In the genomic region with DNA sequence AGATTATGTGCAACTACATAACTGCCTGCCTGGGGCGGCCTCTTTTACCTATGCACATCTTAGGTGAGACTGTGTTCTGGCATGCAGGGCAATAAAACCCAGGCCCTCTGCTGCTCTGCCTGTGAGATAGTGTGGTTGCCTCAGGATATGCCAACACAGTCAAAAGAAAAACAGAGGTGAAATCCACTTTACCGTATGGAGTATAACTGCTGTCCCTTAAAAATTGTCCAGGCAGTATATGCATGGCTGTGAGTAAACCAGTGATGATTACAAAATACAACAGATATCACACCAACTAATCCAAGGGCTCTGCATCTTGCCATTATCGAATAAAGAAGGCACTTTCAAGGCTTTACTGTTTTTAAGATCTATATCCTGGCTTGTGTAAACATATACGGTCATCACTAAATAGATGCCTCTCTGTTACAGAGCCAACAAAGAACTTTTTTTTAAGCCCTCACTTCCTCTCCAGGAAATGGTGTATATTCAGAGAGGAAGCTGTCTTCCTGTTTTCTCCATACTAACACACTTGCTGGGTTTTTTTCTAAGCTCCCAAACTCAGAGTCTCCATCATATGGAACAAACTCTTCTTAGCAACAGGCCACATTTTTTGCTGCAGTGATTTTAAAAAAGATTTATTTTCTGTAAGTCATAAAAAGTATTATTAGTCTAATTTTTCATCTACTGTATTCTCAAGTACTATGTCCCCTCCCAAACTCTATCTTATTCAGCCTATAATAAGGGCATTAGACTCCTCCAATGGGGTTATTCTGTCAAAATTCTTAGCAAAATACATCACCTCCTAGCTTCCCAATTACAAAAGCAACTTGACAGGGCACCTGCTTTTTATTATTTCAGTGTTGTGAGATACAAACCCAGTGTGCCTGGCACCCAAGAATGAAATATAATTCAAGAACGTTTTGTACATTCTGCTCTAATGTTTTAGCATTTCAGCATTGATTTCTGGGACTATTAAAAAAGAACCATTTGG, we compare ENCODE assay signal across 8 cellular contexts.
DNase-seq lines count a peak whose midpoint lies in the region; ATAC-seq and TF ChIP-seq lines count a peak whose summit lies in the region.

No MANE protein-coding gene starts in this region.

- POLR2A ChIA-PET in A673 (lab: Charles Lee; ENCODE audit: low non-redundant PET), result no interaction called here
- POLR2A ChIA-PET in activated CD4-positive, alpha-beta memory T cell treated with anti-CD3 and anti-CD28 coated beads, Interleukin-2, amount 10 ng/mL, durations not matched to agents 7 days and 5 days (lab: Charles Lee), result interaction anchor here (0.7 to 1.0 kb wide), 9 partner anchors 28 to 416 kb away, joined by 3 to 4 read pairs (median 3); partner anchors contain the start of gene MAML2

- H3K4me1 ChIP-seq in A673 (ENCODE audit: insufficient read depth, low read length, poor library complexity, severe bottlenecking) (peaks cover 91% of the 10 kb centered on the region), liver (ENCODE audit: control insufficient read depth in 4 of 4, insufficient read depth in 4 of 4, low read length in 3 of 4) (no peaks in the 10 kb centered on the region)

- H3K27ac ChIP-seq in A673 (ENCODE audit: low read depth, low read length, poor library complexity, severe bottlenecking) (peak overlapping the region; percentile 73), liver (ENCODE audit: low read depth in 1 of 2, low read length in 2 of 2) (peak overlapping the region in 1 of 2 donors; percentile 39)

- TF ChIP-seq CTCF in A673 (conservative IDR thresholded peaks at IDR 0.05; ENCODE audit: low read depth, low read length) (peak; percentile 22; the same call in 1 of the 2 replicates), liver (IDR thresholded peaks at IDR 0.05; ENCODE audit: low read depth, low read length, missing input control) (no peak)

- CTCF ChIA-PET in A673 (lab: Charles Lee), result interaction anchor here (0.6 kb wide), 1 partner anchor 152 kb away, joined by 4 read pairs; no protein-coding TSS in a partner anchor
- CTCF ChIA-PET in activated CD4-positive, alpha-beta memory T cell treated with anti-CD3 and anti-CD28 coated beads, Interleukin-2, amount 10 ng/mL, durations not matched to agents 7 days and 5 days (lab: Charles Lee), result interaction anchor here (0.6 to 1.3 kb wide), 2 partner anchors 135 to 152 kb away, joined by 3 to 6 read pairs; partner anchors contain the start of gene MAML2

- H3K27me3 ChIP-seq in A673 (replicated peaks; ENCODE audit: insufficient read depth, low read depth, low read length, poor library complexity) (no peaks in the 10 kb centered on the region), liver (ENCODE audit: control insufficient read depth in 4 of 4, insufficient read depth in 4 of 4, low read length in 3 of 4) (no peaks in the 10 kb centered on the region)

- intact Hi-C loops in A673 (cut with micrococcal nuclease; ENCODE audit: unreplicated experiment), result loop anchor here (5.0 kb wide), 1 partner anchor 40 kb away; no protein-coding TSS in a partner anchor

- DNase-seq in A673 (ENCODE audit: low spot score) (peak; percentile 96), NCI-H446 treated with DMSO at 0.1 percent for 48 hours (lab: John Stamatoyannopoulos, UW) (no peak), NCI-H510A (lab: John Stamatoyannopoulos, UW) (no peak)
- peak; percentile 33 for DNase-seq in activated CD4-positive, alpha-beta memory T cell treated with anti-CD3 and anti-CD28 coated beads, Interleukin-2, amount 10 ng/mL, durations not matched to agents 7 days and 5 days

- BruUV-seq in A673 (replicated peaks; lab: Mats Ljungman, UMichigan), result TSS peak; percentile 84

- peaks cover 78% of the 10 kb centered on the region for H3K4me1 Mint-ChIP-seq in activated CD4-positive, alpha-beta memory T cell treated with anti-CD3 and anti-CD28 coated beads, Interleukin-2, amount 10 ng/mL, durations not matched to agents 7 days and 5 days

- H3K27me3 Mint-ChIP-seq in activated CD4-positive, alpha-beta memory T cell treated with anti-CD3 and anti-CD28 coated beads, Interleukin-2, amount 10 ng/mL, durations not matched to agents 7 days and 5 days, result no peaks in the 10 kb centered on the region

- H3K9me3 Mint-ChIP-seq in activated CD4-positive, alpha-beta memory T cell treated with anti-CD3 and anti-CD28 coated beads, Interleukin-2, amount 10 ng/mL, durations not matched to agents 7 days and 5 days, result no peaks in the 10 kb centered on the region

- TF ChIP-seq RAD21 in liver (IDR thresholded peaks at IDR 0.05), result peak; percentile 29 to 39

- ATAC-seq in HG03097 (IDR thresholded peaks at IDR 0.05; ENCODE audit: low FRiP score, unreplicated experiment) (peak; percentile 46), HG03025 (IDR thresholded peaks at IDR 0.05; ENCODE audit: low FRiP score, unreplicated experiment) (no peak), GM18502 (IDR thresholded peaks at IDR 0.05; ENCODE audit: poor library complexity, unreplicated experiment) (no peak)

- H3K9me3 ChIP-seq in A673 (ENCODE audit: low read depth, low read length, poor library complexity, severe bottlenecking), result no peaks in the 10 kb centered on the region
- H3K9me3 ChIP-seq in liver (ENCODE audit: control insufficient read depth in 4 of 4, low read length in 3 of 4), result no peaks in the 10 kb centered on the region

- peak overlapping the region; percentile 1 for H3K4me3 ChIP-seq in A673 (ENCODE audit: low read depth, low read length, poor library complexity, severe bottlenecking)
- no peak overlapping the region for H3K4me3 ChIP-seq in liver (ENCODE audit: low read depth in 1 of 3, low read length in 3 of 3)

- H3K36me3 ChIP-seq in A673 (ENCODE audit: insufficient read depth, low read length, poor library complexity, severe bottlenecking) (no peaks in the 10 kb centered on the region), liver (ENCODE audit: control insufficient read depth in 4 of 4, insufficient read depth in 3 of 4, low read depth in 1 of 4, low read length in 3 of 4) (no peaks in the 10 kb centered on the region)

- H3K4me3 Mint-ChIP-seq in activated CD4-positive, alpha-beta memory T cell treated with anti-CD3 and anti-CD28 coated beads, Interleukin-2, amount 10 ng/mL, durations not matched to agents 7 days and 5 days, result peak overlapping the region; percentile 33

- WGBS in liver, result 55% methylated on average over 5 of the region's 5 CpGs

- peak overlapping the region in 1 of 2 donors; percentile 36 for H3K9ac ChIP-seq in liver (ENCODE audit: low read depth in 1 of 2, low read length in 2 of 2)

- peak overlapping the region; percentile 88 for H3K27ac Mint-ChIP-seq in activated CD4-positive, alpha-beta memory T cell treated with anti-CD3 and anti-CD28 coated beads, Interleukin-2, amount 10 ng/mL, durations not matched to agents 7 days and 5 days

- H3K36me3 Mint-ChIP-seq in activated CD4-positive, alpha-beta memory T cell treated with anti-CD3 and anti-CD28 coated beads, Interleukin-2, amount 10 ng/mL, durations not matched to agents 7 days and 5 days (ENCODE audit: low read depth), result peaks cover 12% of the 10 kb centered on the region

TF ChIP-seq in liver, 16 proteins besides CTCF, POLR2A, EP300 and RAD21:
- TF ChIP-seq SP1 (IDR thresholded peaks at IDR 0.05), result peak; percentile 13
- TF ChIP-seq EGR1 (IDR thresholded peaks at IDR 0.05; ENCODE audit: low read depth in 2 of 2), result peak in 1 of 2 donors; percentile 30
- TF ChIP-seq TAF1 (conservative IDR thresholded peaks at IDR 0.05), result no peak
- TF ChIP-seq RXRA (IDR thresholded peaks at IDR 0.05), result no peak
- peak in 1 of 2 donors; percentile 28 for TF ChIP-seq GABPA (IDR thresholded peaks at IDR 0.05 in 1 of 2, conservative IDR thresholded peaks at IDR 0.05 in 1 of 2)
- TF ChIP-seq REST (IDR thresholded peaks at IDR 0.05), result no peak
- TF ChIP-seq MAX (IDR thresholded peaks at IDR 0.05), result peak; percentile 44

Comparison
In these comparisons a context has a peak if more than half of its experiments do, and no peak if none do; other contexts are left out.
1. DNase-seq: peak in A673 (single experiment) and activated CD4-positive, alpha-beta memory T cell treated with anti-CD3 and anti-CD28 coated beads, Interleukin-2, amount 10 ng/mL, durations not matched to agents 7 days and 5 days (single experiment); none in NCI-H446 treated with DMSO at 0.1 percent for 48 hours (single experiment) and NCI-H510A (single experiment).